11 cellular contexts compared by ENCODE assay signal in the genomic region with DNA sequence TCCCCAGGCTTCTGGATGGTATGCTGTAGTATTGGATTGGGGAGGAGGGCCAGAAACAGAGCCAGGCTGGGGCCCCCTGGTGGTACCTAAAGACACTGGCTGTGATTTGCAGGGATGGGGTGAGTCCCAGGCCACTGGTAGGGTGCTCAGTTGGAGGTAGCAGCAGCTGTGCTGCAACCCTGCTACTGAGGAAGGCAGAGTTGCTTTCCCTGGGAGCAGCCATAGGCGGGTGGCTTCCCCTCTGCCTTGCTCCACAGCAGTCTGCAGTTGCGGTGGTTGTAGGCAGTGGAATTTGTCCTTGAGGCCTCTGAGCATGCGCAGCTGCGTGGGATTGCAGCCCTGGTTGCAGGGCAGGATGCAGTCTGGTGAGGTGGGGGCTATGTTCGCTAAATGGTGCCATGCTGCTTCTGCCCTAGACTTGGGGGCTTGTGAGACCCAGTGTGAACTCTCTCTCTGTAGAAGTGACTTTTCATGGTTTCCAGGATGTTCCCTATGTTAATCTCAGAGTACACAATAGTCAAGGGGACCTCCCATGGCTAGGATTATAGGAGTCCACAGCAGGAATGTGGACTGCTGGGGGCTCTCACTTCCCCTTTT. TPM values are rescaled to one million over a fixed set of nuclear protein-coding genes. Genes with fewer than 3 reads are reported as not detected.
DNase-seq lines count a peak whose midpoint lies in the region; ATAC-seq and TF ChIP-seq lines count a peak whose summit lies in the region.
"Had no signal": no experiment of that assay in that cellular context is flagged by ENCODE, and none has a peak within 500 bp of the region (broad histone marks: within the 10 kb centered on the region; RNA-seq: fewer than 3 reads in every experiment).

No MANE protein-coding gene starts in this region.

- H3K9me3 ChIP-seq in WERI-Rb-1 (ENCODE audit: severe bottlenecking) (no peaks in the 10 kb centered on the region), neural progenitor cell (ENCODE audit: low read depth) (no peaks in the 10 kb centered on the region), gastroesophageal sphincter (no peaks in the 10 kb centered on the region)
- H3K9me3 ChIP-seq: esophagus squamous epithelium had no signal

- peaks cover 42% of the 10 kb centered on the region for H3K4me1 Mint-ChIP-seq in neural progenitor cell

- H3K27ac Mint-ChIP-seq in neural progenitor cell = peak overlapping the region; percentile 29

- no peak for TF ChIP-seq POLR2A in gastroesophageal sphincter (IDR thresholded peaks at IDR 0.05)

- H2AFZ ChIP-seq in neural progenitor cell (replicated peaks) = no peak overlapping the region

- peaks cover 13% of the 10 kb centered on the region for H3K36me3 Mint-ChIP-seq in neural progenitor cell

- H3K9ac ChIP-seq in neural progenitor cell = no peak overlapping the region

- H3K4me3 ChIP-seq in WERI-Rb-1 (ENCODE audit: low read depth, low read length) = no peak overlapping the region
- peak overlapping the region; percentile 14 for H3K4me3 ChIP-seq in neural progenitor cell
- no peak overlapping the region for H3K4me3 ChIP-seq in gastroesophageal sphincter
- H3K4me3 ChIP-seq: esophagus squamous epithelium had no signal

- H3K27me3 Mint-ChIP-seq in neural progenitor cell (ENCODE audit: insufficient read depth, low read depth) = peaks cover 3% of the 10 kb centered on the region

- H3K36me3 ChIP-seq in WERI-Rb-1 (no peaks in the 10 kb centered on the region), neural progenitor cell (no peaks in the 10 kb centered on the region), gastroesophageal sphincter (no peaks in the 10 kb centered on the region)
- H3K36me3 ChIP-seq: esophagus squamous epithelium had no signal

- H3K4me2 ChIP-seq in neural progenitor cell = peak overlapping the region; percentile 69

- 86% methylated on average over 2 of the region's 5 CpGs; no CpG with 5 or more reads in 1 of the 2 donors for WGBS in gastroesophageal sphincter (ENCODE audit: low coverage in 1 of 2), 2 donors

- no peak for TF ChIP-seq EP300 in gastroesophageal sphincter (IDR thresholded peaks at IDR 0.05)

- peaks cover 28% of the 10 kb centered on the region for H3K79me2 ChIP-seq in neural progenitor cell (ENCODE audit: low read depth)

- peaks cover 34% of the 10 kb centered on the region for H3F3A ChIP-seq in neural progenitor cell (ENCODE audit: low read depth)

- DNase-seq in DMS 273 (lab: John Stamatoyannopoulos, UW; ENCODE audit: unreplicated experiment) (peak; percentile 19), DMS 273 treated with DMSO at 0.1 percent for 48 hours (lab: John Stamatoyannopoulos, UW) (no peak), WERI-Rb-1 (peak; percentile 46), neural progenitor cell (ENCODE audit: low spot score) (peak; percentile 86)
- no peak for DNase-seq in stimulated activated CD4-positive, alpha-beta T cell treated with anti-CD3 and anti-CD28 coated beads, Interleukin-4, amount 100 ng/mL, for 24 hours
- DNase-seq: activated gamma-delta T cell treated with Interleukin-2 at 50 U/mL for 16 hours, esophagus squamous epithelium had no signal

- peak; percentile 72 for ATAC-seq in HG03039 (IDR thresholded peaks at IDR 0.05; ENCODE audit: unreplicated experiment)
- no peak for ATAC-seq in gastroesophageal sphincter
- no peak for ATAC-seq in GM19023 (IDR thresholded peaks at IDR 0.05; ENCODE audit: unreplicated experiment)

- peaks cover 32% of the 10 kb centered on the region for H3K4me1 ChIP-seq in neural progenitor cell
- H3K4me1 ChIP-seq in gastroesophageal sphincter = no peaks in the 10 kb centered on the region
- H3K4me1 ChIP-seq: esophagus squamous epithelium had no signal

- H4K20me1 ChIP-seq in neural progenitor cell (ENCODE audit: low read depth) = peaks cover 24% of the 10 kb centered on the region

- H3K9me3 Mint-ChIP-seq in neural progenitor cell = peaks cover 29% of the 10 kb centered on the region

- TF ChIP-seq CTCF in WERI-Rb-1 (IDR thresholded peaks at IDR 0.05; ENCODE audit: low read depth, low read length) = peak; percentile 69
- peak; percentile 48 for TF ChIP-seq CTCF in neural progenitor cell (IDR thresholded peaks at IDR 0.05)
- no peak for TF ChIP-seq CTCF in gastroesophageal sphincter (IDR thresholded peaks at IDR 0.05)

- peak overlapping the region; percentile 75 for H3K4me3 Mint-ChIP-seq in neural progenitor cell

- H3K27ac ChIP-seq in WERI-Rb-1 (no peak overlapping the region), neural progenitor cell (no peak overlapping the region), gastroesophageal sphincter (no peak overlapping the region)
- H3K27ac ChIP-seq: esophagus squamous epithelium had no signal

- H3K27me3 ChIP-seq in WERI-Rb-1 (ENCODE audit: insufficient read depth, low read depth, severe bottlenecking) (no peaks in the 10 kb centered on the region), neural progenitor cell (no peaks in the 10 kb centered on the region), gastroesophageal sphincter (no peaks in the 10 kb centered on the region)

RNA-seq across cellular contexts. Expression of gene B3GALT1, which starts 38.9 kb away (rescaled TPM):
- total RNA-seq in neural progenitor cell (ENCODE audit: low replicate concordance) (5.8 and 8.9 TPM in 2 replicates), gastroesophageal sphincter (under 1 TPM; 0.39 to 0.57 (median 0.50) TPM)
- total RNA-seq: M059J had no signal

Comparison
In these comparisons a context has a peak if more than half of its experiments do, and no peak if none do; other contexts are left out.
1. DNase-seq: peak in DMS 273 (single experiment), WERI-Rb-1 (single experiment) and neural progenitor cell (single experiment); none in DMS 273 treated with DMSO at 0.1 percent for 48 hours (single experiment) and stimulated activated CD4-positive, alpha-beta T cell treated with anti-CD3 and anti-CD28 coated beads, Interleukin-4, amount 100 ng/mL, for 24 hours (single experiment).
2. CTCF ChIP-seq: peak in WERI-Rb-1 (single experiment) and neural progenitor cell (single experiment); none in gastroesophageal sphincter (0 of 4).